ENCODE assay signal across 5 cellular contexts in genomic region chr21:9733761-9734558, GRCh38.
A peak's percentile ranks its signal among the peaks of the same experiment; 100 is the strongest.
DNase-seq lines count a peak whose midpoint lies in the region; ATAC-seq, FAIRE-seq and TF ChIP-seq lines count a peak whose summit lies in the region.
"Not testable (repeated sequence)": the region's sequence is repeated elsewhere in the genome, so short reads cannot be mapped to it uniquely, and the experiment has no call there.

No MANE protein-coding gene starts in this region.

- H3K4me3 Mint-ChIP-seq in GM23338: not testable (repeated sequence)

- not testable (repeated sequence) for H3K4me1 ChIP-seq in GM23338 (ENCODE audit: insufficient read depth); HUES48 (ENCODE audit: control insufficient read depth, insufficient read depth, low read length); esophagus muscularis mucosa; HepG2 (ENCODE audit: insufficient read depth, low read length)

- H3K4me3 ChIP-seq in GM23338: peak overlapping the region; percentile 29; the same call in 1 of the 2 replicates
- peak overlapping the region; percentile 1; the same call in 1 of the 2 replicates for H3K4me3 ChIP-seq in HUES48 (ENCODE audit: low read depth, low read length)
- not testable (repeated sequence) for H3K4me3 ChIP-seq in esophagus muscularis mucosa; HepG2 (replicated peaks in 1 of 3; ENCODE audit: insufficient read depth in 1 of 3, low read depth in 2 of 3, low read length in 3 of 3)

- H3F3A ChIP-seq in GM23338 (replicated peaks; ENCODE audit: low read depth): not testable (repeated sequence)

- not testable (repeated sequence) for H3K36me3 Mint-ChIP-seq in GM23338 (ENCODE audit: low read depth)

- in situ Hi-C loops in HepG2 (cut with HindIII; ENCODE audit: extremely low pct_ligation_motif_present, low pct_unique_long_range_greater_than_20kb): not testable (repeated sequence)

- not testable (repeated sequence) for TF ChIP-seq EP300 in esophagus muscularis mucosa (IDR thresholded peaks at IDR 0.05); HepG2 (IDR thresholded peaks at IDR 0.05; ENCODE audit: low read depth in 2 of 2, low read length in 2 of 2); HepG2 (CRISPR knock-in tag; IDR thresholded peaks at IDR 0.05; ENCODE audit: borderline replicate concordance)

- H3K79me2 ChIP-seq in GM23338 (replicated peaks; ENCODE audit: insufficient read depth); HepG2 (ENCODE audit: insufficient read depth, low read length): not testable (repeated sequence)

- H3K9ac ChIP-seq in HUES48 (ENCODE audit: low read depth, low read length); HepG2 (ENCODE audit: insufficient read depth, low read depth, low read length): not testable (repeated sequence)

- not testable (repeated sequence) for H4K20me1 ChIP-seq in GM23338 (replicated peaks; ENCODE audit: insufficient read depth); HepG2 (ENCODE audit: insufficient read depth, low read length)

- WGBS in esophagus muscularis mucosa: 65% methylated on average over 6 of the region's 6 CpGs
- 4% methylated on average over 6 of the region's 6 CpGs for WGBS in HepG2 (ENCODE audit: low lambda C conversion rate)

- not testable (repeated sequence) for H3K4me2 ChIP-seq in GM23338; HepG2 (ENCODE audit: low read depth, low read length)

- TF ChIP-seq CTCF in GM23338 (conservative IDR thresholded peaks at IDR 0.05; ENCODE audit: low read depth in 2 of 2); esophagus muscularis mucosa (IDR thresholded peaks at IDR 0.05); HepG2 (CRISPR knock-in tag; IDR thresholded peaks at IDR 0.05): not testable (repeated sequence)

- not testable (repeated sequence) for H3K27me3 ChIP-seq in GM23338 (ENCODE audit: insufficient read depth); HUES48 (ENCODE audit: control insufficient read depth, insufficient read depth, low read length); esophagus muscularis mucosa; HepG2 (ENCODE audit: control insufficient read depth in 1 of 2, insufficient read depth in 2 of 2, low read length in 2 of 2)

- H3K4me1 Mint-ChIP-seq in GM23338: not testable (repeated sequence)

- DNase-seq in GM23338 (ENCODE audit: low spot score); HepG2 (ENCODE audit: low spot score): not testable (repeated sequence)
- DNase-seq in esophagus muscularis mucosa (ENCODE audit: extremely low spot score): peak; percentile 91
- peak; percentile 14 for DNase-seq in left lobe of liver (ENCODE audit: low spot score)

- intact Hi-C loops in esophagus muscularis mucosa (cut with DNase I); HepG2 (cut with micrococcal nuclease; ENCODE audit: unreplicated experiment): not testable (repeated sequence)

- not testable (repeated sequence) for BruUV-seq in HepG2 (replicated peaks; lab: Mats Ljungman, UMichigan)

- H3K9me3 ChIP-seq in HUES48 (ENCODE audit: control insufficient read depth, insufficient read depth, low read length) (peaks cover 95% of the 10 kb centered on the region), esophagus muscularis mucosa (peaks cover 0 to 35% (median 24%) of the 10 kb centered on the region in 4 donors), HepG2 (ENCODE audit: low read length) (peaks cover 96% of the 10 kb centered on the region)

- not testable (repeated sequence) for H3K27ac ChIP-seq in GM23338 (ENCODE audit: low read depth); HUES48 (ENCODE audit: low read depth, low read length); esophagus muscularis mucosa (replicated peaks in 1 of 4); HepG2 (ENCODE audit: extremely low read length, insufficient read depth, low read length)

- not testable (repeated sequence) for FAIRE-seq in HepG2 (lab: Jason Lieb, UNC)

- not testable (repeated sequence) for TF ChIP-seq RAD21 in HepG2 (CRISPR knock-in tag; IDR thresholded peaks at IDR 0.05)

- not testable (repeated sequence) for ATAC-seq in GM23338, left lobe of liver, HepG2

- H3K9me3 Mint-ChIP-seq in GM23338: not testable (repeated sequence)

- CTCF ChIA-PET in HepG2 (lab: Yijun Ruan, JAX; ENCODE audit: low intra/inter-chr PET ratio, low total read pairs): not testable (repeated sequence)

- H3K27ac Mint-ChIP-seq in GM23338: not testable (repeated sequence)

- POLR2A ChIA-PET in HepG2 (lab: Yijun Ruan, JAX): not testable (repeated sequence)

- H3K36me3 ChIP-seq in GM23338 (ENCODE audit: insufficient read depth): peaks cover 22% of the 10 kb centered on the region
- not testable (repeated sequence) for H3K36me3 ChIP-seq in HUES48 (ENCODE audit: control insufficient read depth, insufficient read depth, low read length); esophagus muscularis mucosa; HepG2 (replicated peaks in 1 of 2; ENCODE audit: control insufficient read depth in 1 of 2, insufficient read depth in 2 of 2, low read length in 2 of 2)

- not testable (repeated sequence) for H2AFZ ChIP-seq in GM23338; HepG2 (ENCODE audit: low read length)

- not testable (repeated sequence) for H3K27me3 Mint-ChIP-seq in GM23338 (ENCODE audit: insufficient read depth, low read depth, poor library complexity)

- H3K9me2 ChIP-seq in GM23338 (ENCODE audit: insufficient read depth): not testable (repeated sequence)

- TF ChIP-seq POLR2A in esophagus muscularis mucosa (IDR thresholded peaks at IDR 0.05; ENCODE audit: low read depth); HepG2 (IDR thresholded peaks at IDR 0.05; ENCODE audit: insufficient read depth in 1 of 2, low read depth in 2 of 2, low read length in 2 of 2): not testable (repeated sequence)

TF ChIP-seq in HepG2, 621 proteins besides CTCF, POLR2A, EP300 and RAD21:
- TF ChIP-seq MNT (IDR thresholded peaks at IDR 0.05): 0 out of 2 replicates have a peak, but pooled peaks have one; percentile 16
